ENCODE assay signal across 14 cellular contexts in the genomic region with DNA sequence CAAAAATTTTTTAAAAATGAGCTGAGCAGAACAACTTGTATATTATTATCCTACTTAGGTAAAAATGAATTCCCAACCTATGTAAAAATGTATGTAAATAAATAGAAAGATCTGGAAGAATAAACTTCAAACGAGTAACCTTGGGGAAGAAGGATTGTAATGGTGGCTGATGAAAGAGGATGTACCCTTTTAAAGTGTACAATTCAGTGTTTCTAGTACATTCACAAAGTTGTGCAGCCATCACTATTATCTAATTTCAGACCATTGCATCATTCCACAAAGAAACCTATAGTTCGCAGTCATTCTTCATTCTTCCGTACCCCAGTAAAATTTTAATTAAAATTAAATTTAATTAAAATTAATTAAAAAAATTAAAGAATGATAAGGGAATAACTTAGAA. TPM values are rescaled to one million over a fixed set of nuclear protein-coding genes. Genes with fewer than 3 reads are reported as not detected.
DNase-seq lines count a peak whose midpoint lies in the region; ATAC-seq, FAIRE-seq and TF ChIP-seq lines count a peak whose summit lies in the region.
"Had no signal": no experiment of that assay in that cellular context is flagged by ENCODE, and none has a peak within 500 bp of the region (broad histone marks: within the 10 kb centered on the region; RNA-seq: fewer than 3 reads in every experiment).

No MANE protein-coding gene starts in this region.

- in situ Hi-C loops in GM23248 (cut with MboI), result no loop called here

- POLR2A ChIA-PET in A549 (lab: Yijun Ruan, JAX), result no interaction called here

- H3K4me1 ChIP-seq in A549, result peaks cover 17% of the 10 kb centered on the region; the same call in 2 of the 3 replicates
- peaks cover 16% of the 10 kb centered on the region for H3K4me1 ChIP-seq in GM23248 (ENCODE audit: insufficient read depth)
- H3K4me1 ChIP-seq in iPS-15b (ENCODE audit: control insufficient read depth, insufficient read depth, low read length), result peaks cover 10% of the 10 kb centered on the region
- peaks cover 0 to 34% (median 19%) of the 10 kb centered on the region in 4 donors for H3K4me1 ChIP-seq in tibial nerve

- no peak for FAIRE-seq in A549 (lab: Jason Lieb, UNC)
- FAIRE-seq: endometrium, RCC 7860 had no signal

- H3K9me2 ChIP-seq in GM23248 (ENCODE audit: insufficient read depth), result no peaks in the 10 kb centered on the region

- no peaks in the 10 kb centered on the region for H4K20me1 ChIP-seq in GM23248 (ENCODE audit: insufficient read depth)

- H3K27me3 ChIP-seq in GM23248 (replicated peaks; ENCODE audit: insufficient read depth) (no peaks in the 10 kb centered on the region), iPS-15b (ENCODE audit: control insufficient read depth, insufficient read depth, low read length) (no peaks in the 10 kb centered on the region), tibial nerve (no peaks in the 10 kb centered on the region)
- H3K27me3 ChIP-seq: upper lobe of left lung had no signal

- H3K27ac ChIP-seq in A549 (no peak overlapping the region), GM23248 (no peak overlapping the region), VCaP (peak overlapping the region; percentile 95), tibial nerve (no peak overlapping the region), substantia nigra (ENCODE audit: low read depth, low read length, poor library complexity, severe bottlenecking) (no peak overlapping the region)

- H3K4me2 ChIP-seq in A549 (peak overlapping the region; percentile 68), GM23248 (ENCODE audit: unreplicated experiment) (peak overlapping the region; percentile 84)

- TF ChIP-seq RAD21 in A549 (conservative IDR thresholded peaks at IDR 0.05 in 1 of 2, IDR thresholded peaks at IDR 0.05 in 1 of 2), result no peak

- H2AFZ ChIP-seq in GM23248, result peak overlapping the region; percentile 99; the same call in 1 of the 2 replicates

- no peak overlapping the region for H3K4me3 ChIP-seq in A549
- no peak overlapping the region for H3K4me3 ChIP-seq in GM23248
- peak overlapping the region; percentile 91 for H3K4me3 ChIP-seq in iPS-15b (ENCODE audit: low read depth, low read length)
- H3K4me3 ChIP-seq in tibial nerve, result no peak overlapping the region

- H3K9ac ChIP-seq in GM23248, result no peak overlapping the region
- no peak overlapping the region for H3K9ac ChIP-seq in iPS-15b (ENCODE audit: low read depth, low read length)

- no peak for TF ChIP-seq EP300 in A549 (IDR thresholded peaks at IDR 0.05)
- no peak for TF ChIP-seq EP300 in tibial nerve (IDR thresholded peaks at IDR 0.05)

- no peak for ATAC-seq in A549
- no peak for ATAC-seq in GM18519 (IDR thresholded peaks at IDR 0.05; ENCODE audit: low FRiP score, unreplicated experiment)

- 85% methylated on average over 3 of the region's 3 CpGs for WGBS in A549 (ENCODE audit: missing lambda C conversion rate)
- 73 to 77% methylated on average over 3 of the region's 3 CpGs for WGBS in GM23248 (ENCODE audit: low coverage in 1 of 2, low lambda C conversion rate in 2 of 2, missing lambda C conversion rate in 2 of 2), 2 experiments
- 91 to 92% methylated on average over 3 of the region's 3 CpGs for WGBS in tibial nerve, 2 donors

- H3F3A ChIP-seq in GM23248 (ENCODE audit: insufficient read depth), result peaks cover 14% of the 10 kb centered on the region

- TF ChIP-seq POLR2A in A549 (IDR thresholded peaks at IDR 0.05; ENCODE audit: low read length), result no peak
- no peak for TF ChIP-seq POLR2A in tibial nerve (IDR thresholded peaks at IDR 0.05)

- no peaks in the 10 kb centered on the region for H3K36me3 ChIP-seq in GM23248 (ENCODE audit: low read depth)
- no peaks in the 10 kb centered on the region for H3K36me3 ChIP-seq in iPS-15b (ENCODE audit: control insufficient read depth, insufficient read depth, low read length)
- no peaks in the 10 kb centered on the region for H3K36me3 ChIP-seq in tibial nerve
- H3K36me3 ChIP-seq: upper lobe of left lung had no signal

- CTCF ChIA-PET in A549 (lab: Yijun Ruan, JAX), result interaction anchor here (1.1 to 1.7 kb wide), 2 partner anchors 26 to 31 kb away, joined by 3 to 5 read pairs; no protein-coding TSS in a partner anchor

- DNase-seq in A549 (ENCODE audit: low read depth in 1 of 2, low spot score in 1 of 2) (no peak), GM23248 (no peak), tibial nerve (ENCODE audit: low spot score in 2 of 2) (no peak), substantia nigra (lab: John Stamatoyannopoulos, UW) (no peak), NCI-H1048 (lab: John Stamatoyannopoulos, UW) (no peak)
- DNase-seq: activated naive CD4-positive, alpha-beta T cell treated with Interleukin-2 at 50 U/mL for 16 hours; kidney glomerular epithelial cell; NCI-H446 treated with DMSO at 0.1 percent for 48 hours; upper lobe of left lung had no signal

- H3K79me2 ChIP-seq in GM23248 (ENCODE audit: insufficient read depth), result peaks cover 33% of the 10 kb centered on the region

- TF ChIP-seq CTCF in A549 (IDR thresholded peaks at IDR 0.05) (no peak), VCaP (conservative IDR thresholded peaks at IDR 0.05) (no peak), tibial nerve (IDR thresholded peaks at IDR 0.05) (no peak)

- H3K9me3 ChIP-seq in A549 (no peaks in the 10 kb centered on the region), GM23248 (ENCODE audit: low read depth) (no peaks in the 10 kb centered on the region), iPS-15b (ENCODE audit: control insufficient read depth, insufficient read depth, low read length) (no peaks in the 10 kb centered on the region), tibial nerve (no peaks in the 10 kb centered on the region)
- H3K9me3 ChIP-seq: upper lobe of left lung had no signal

TF ChIP-seq in A549, 52 proteins besides CTCF, POLR2A, EP300 and RAD21:
- TF ChIP-seq KDM1A (IDR thresholded peaks at IDR 0.05; ENCODE audit: low read depth) (no peak), HES2 (IDR thresholded peaks at IDR 0.05) (no peak), RNF2 (IDR thresholded peaks at IDR 0.05; ENCODE audit: borderline replicate concordance, low read depth) (no peak), SREBF2 (IDR thresholded peaks at IDR 0.05) (no peak), HOXB13 (CRISPR knock-in tag; IDR thresholded peaks at IDR 0.05; ENCODE audit: low read depth) (no peak), FOSB (CRISPR knock-in tag; IDR thresholded peaks at IDR 0.05) (no peak), TP53 (CRISPR knock-in tag; IDR thresholded peaks at IDR 0.05) (no peak), EHMT2 (IDR thresholded peaks at IDR 0.05; ENCODE audit: low read depth) (no peak), CHD2 (IDR thresholded peaks at IDR 0.05; ENCODE audit: low read length, partially characterized antibody) (no peak)
- TF ChIP-seq, protein P1, sequence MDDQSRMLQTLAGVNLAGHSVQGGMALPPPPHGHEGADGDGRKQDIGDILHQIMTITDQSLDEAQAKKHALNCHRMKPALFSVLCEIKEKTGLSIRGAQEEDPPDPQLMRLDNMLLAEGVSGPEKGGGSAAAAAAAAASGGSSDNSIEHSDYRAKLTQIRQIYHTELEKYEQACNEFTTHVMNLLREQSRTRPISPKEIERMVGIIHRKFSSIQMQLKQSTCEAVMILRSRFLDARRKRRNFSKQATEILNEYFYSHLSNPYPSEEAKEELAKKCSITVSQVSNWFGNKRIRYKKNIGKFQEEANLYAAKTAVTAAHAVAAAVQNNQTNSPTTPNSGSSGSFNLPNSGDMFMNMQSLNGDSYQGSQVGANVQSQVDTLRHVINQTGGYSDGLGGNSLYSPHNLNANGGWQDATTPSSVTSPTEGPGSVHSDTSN (IDR thresholded peaks at IDR 0.05), result no peak
- TF ChIP-seq, protein P2, sequence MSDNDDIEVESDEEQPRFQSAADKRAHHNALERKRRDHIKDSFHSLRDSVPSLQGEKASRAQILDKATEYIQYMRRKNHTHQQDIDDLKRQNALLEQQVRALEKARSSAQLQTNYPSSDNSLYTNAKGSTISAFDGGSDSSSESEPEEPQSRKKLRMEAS (IDR thresholded peaks at IDR 0.05), result no peak
- TF ChIP-seq, protein P3, sequence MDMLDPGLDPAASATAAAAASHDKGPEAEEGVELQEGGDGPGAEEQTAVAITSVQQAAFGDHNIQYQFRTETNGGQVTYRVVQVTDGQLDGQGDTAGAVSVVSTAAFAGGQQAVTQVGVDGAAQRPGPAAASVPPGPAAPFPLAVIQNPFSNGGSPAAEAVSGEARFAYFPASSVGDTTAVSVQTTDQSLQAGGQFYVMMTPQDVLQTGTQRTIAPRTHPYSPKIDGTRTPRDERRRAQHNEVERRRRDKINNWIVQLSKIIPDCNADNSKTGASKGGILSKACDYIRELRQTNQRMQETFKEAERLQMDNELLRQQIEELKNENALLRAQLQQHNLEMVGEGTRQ (IDR thresholded peaks at IDR 0.05), result no peak

RNA-seq across cellular contexts. Expression of gene DEPDC4, which starts 1.1 kb away (rescaled TPM):
- polyA plus RNA-seq in A549 (2011; rRNA removed), result 3.4 and 6.3 TPM in 2 replicates
- 0.74 and 1.0 TPM in 2 replicates for polyA plus RNA-seq in A549 (2012; cell fraction: cytosol; rRNA removed)
- 0.23 and 0.36 TPM in 2 replicates for polyA plus RNA-seq in A549 (2012; cell fraction: nucleus; rRNA removed)
- 2.1 to 2.8 TPM (median 2.3 TPM) in 3 replicates for polyA plus RNA-seq in A549 (2017; fragmentation: RNase III; extraction: RNeasy Plus Mini Kit Qiagen cat#74134 plus additional on column Dnase treatment)
- 1.2 and 1.6 TPM in 2 replicates for polyA minus RNA-seq in A549 (2011; rRNA and poly(A)+ RNA removed)
- total RNA-seq in GM23248 (2014; rRNA removed; shearing (Covaris generic)), result 0.13 TPM in 1 of 2 replicates, not detected in the other
- polyA plus RNA-seq in GM23248 (2016; fragmentation: Nextera tagmentation; extraction: Ambion mirVana), result 1.5 and 2.7 TPM in 2 replicates
- 1 to 10 TPM in 1 of 4 donors, not detected in 3; 1.2 TPM for total RNA-seq in tibial nerve

RNA-seq across cellular contexts. Expression of gene SCYL2, which starts 1.2 kb away (rescaled TPM):
- 45.5 and 51.7 TPM in 2 replicates for polyA plus RNA-seq in A549 (2011; rRNA removed)
- polyA plus RNA-seq in A549 (2012; cell fraction: cytosol; rRNA removed), result 6.2 and 7.1 TPM in 2 replicates
- 4.0 and 7.1 TPM in 2 replicates for polyA plus RNA-seq in A549 (2012; cell fraction: nucleus; rRNA removed)
- polyA plus RNA-seq in A549 (2017; fragmentation: RNase III; extraction: RNeasy Plus Mini Kit Qiagen cat#74134 plus additional on column Dnase treatment), result 20.8 to 21.7 TPM (median 21.4 TPM) in 3 replicates
- polyA minus RNA-seq in A549 (2011; rRNA and poly(A)+ RNA removed), result 40.5 and 51.0 TPM in 2 replicates
- 42.9 and 45.0 TPM in 2 replicates for total RNA-seq in GM23248 (2014; rRNA removed; shearing (Covaris generic))
- polyA plus RNA-seq in GM23248 (2016; fragmentation: Nextera tagmentation; extraction: Ambion mirVana), result 27.2 and 28.3 TPM in 2 replicates
- total RNA-seq in tibial nerve, result 10 to 100 TPM; 37.5 to 70.1 (median 54.6) TPM
